Comparison of ENCODE assay signal across 7 cellular contexts in genomic region chr19:802497-802887, GRCh38.
DNase-seq lines count a peak whose midpoint lies in the region; ATAC-seq lines count a peak whose summit lies in the region.
"Had no signal": no experiment of that assay in that cellular context is flagged by ENCODE, and none has a peak within 500 bp of the region (broad histone marks: within the 10 kb centered on the region; RNA-seq: fewer than 3 reads in every experiment).

No MANE protein-coding gene starts in this region.

- peak overlapping the region; percentile 51 for H3K9ac ChIP-seq in iPS-20b (ENCODE audit: low read depth, low read length)

- no peak overlapping the region for H3K27ac ChIP-seq in iPS-20b (ENCODE audit: low read length)

- no peaks in the 10 kb centered on the region for H3K9me3 ChIP-seq in iPS-20b (ENCODE audit: insufficient read depth, low read depth, low read length)

- H3K4me1 ChIP-seq in iPS-20b (ENCODE audit: insufficient read depth, low read length): peaks cover 13% of the 10 kb centered on the region

- no peaks in the 10 kb centered on the region for H3K27me3 ChIP-seq in iPS-20b (ENCODE audit: insufficient read depth, low read length)

- no peak overlapping the region; the same call in 1 of the 2 replicates for H3K4me3 ChIP-seq in iPS-20b (ENCODE audit: low read length)

- no peak for ATAC-seq in HG03108 (IDR thresholded peaks at IDR 0.05; ENCODE audit: unreplicated experiment)
- no peak for ATAC-seq in HG02610 (IDR thresholded peaks at IDR 0.05; ENCODE audit: unreplicated experiment)

- peaks cover 93% of the 10 kb centered on the region for H3K36me3 ChIP-seq in iPS-20b (ENCODE audit: insufficient read depth, low read depth, low read length)

- DNase-seq in AG20443 (ENCODE audit: low spot score): peak; percentile 9
- DNase-seq in NCI-H2227 treated with DMSO at 0.1 percent for 48 hours (lab: John Stamatoyannopoulos, UW): peak; percentile 38
- no peak for DNase-seq in NK-92 treated with Interleukin-12 subunit alpha and Interleukin-12 subunit beta, amount 100 ng/mL, for 24 hours (lab: John Stamatoyannopoulos, UW)
- DNase-seq: NCI-H446 treated with DMSO at 0.1 percent for 48 hours had no signal
